In genomic region chr19:55599468-55600335, GRCh38 we compare ENCODE assay signal across 8 cellular contexts. TPM values are rescaled to one million over a fixed set of nuclear protein-coding genes. Genes with fewer than 3 reads are reported as not detected.
DNase-seq lines count a peak whose midpoint lies in the region; ATAC-seq and TF ChIP-seq lines count a peak whose summit lies in the region.

A gene with protein sequence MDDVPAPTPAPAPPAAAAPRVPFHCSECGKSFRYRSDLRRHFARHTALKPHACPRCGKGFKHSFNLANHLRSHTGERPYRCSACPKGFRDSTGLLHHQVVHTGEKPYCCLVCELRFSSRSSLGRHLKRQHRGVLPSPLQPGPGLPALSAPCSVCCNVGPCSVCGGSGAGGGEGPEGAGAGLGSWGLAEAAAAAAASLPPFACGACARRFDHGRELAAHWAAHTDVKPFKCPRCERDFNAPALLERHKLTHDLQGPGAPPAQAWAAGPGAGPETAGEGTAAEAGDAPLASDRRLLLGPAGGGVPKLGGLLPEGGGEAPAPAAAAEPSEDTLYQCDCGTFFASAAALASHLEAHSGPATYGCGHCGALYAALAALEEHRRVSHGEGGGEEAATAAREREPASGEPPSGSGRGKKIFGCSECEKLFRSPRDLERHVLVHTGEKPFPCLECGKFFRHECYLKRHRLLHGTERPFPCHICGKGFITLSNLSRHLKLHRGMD (minus strand): TSS chr19:55599517. CDS start chr19:55597865, 1,652 bp downstream.
Gene ZNF524, plus strand, starts transcription at chr19:55600288. Its CDS starts 1,825 bp downstream, at chr19:55602113.

- peaks cover 16% of the 10 kb centered on the region for H3K36me3 ChIP-seq in OCI-LY3 (replicated peaks; ENCODE audit: low read depth, low read length)

- no peaks in the 10 kb centered on the region for H4K20me1 ChIP-seq in OCI-LY3 (ENCODE audit: insufficient read depth, low read length)

- H3K27ac Mint-ChIP-seq in Calu3 (ENCODE audit: unreplicated experiment) (peak within 1 kb of the TSS; percentile 94), endothelial cell (ENCODE audit: unreplicated experiment) (peak within 1 kb of the TSS; percentile 99)

- peaks cover 12% of the 10 kb centered on the region for H3K79me2 ChIP-seq in OCI-LY3 (ENCODE audit: low read length)

- no peaks in the 10 kb centered on the region for H3K27me3 Mint-ChIP-seq in Calu3 (ENCODE audit: unreplicated experiment)
- peaks cover 30% of the 10 kb centered on the region for H3K27me3 Mint-ChIP-seq in endothelial cell (ENCODE audit: unreplicated experiment)

- BruUV-seq in Calu3 (replicated peaks; lab: Mats Ljungman, UMichigan): no TSS peak

- peak; percentile 43 for ATAC-seq in GM21515 (IDR thresholded peaks at IDR 0.05; ENCODE audit: unreplicated experiment)

- peaks cover 21% of the 10 kb centered on the region for H3K4me1 Mint-ChIP-seq in Calu3 (ENCODE audit: low read depth, unreplicated experiment)
- H3K4me1 Mint-ChIP-seq in endothelial cell (ENCODE audit: unreplicated experiment): peaks cover 12% of the 10 kb centered on the region

- peak within 1 kb of the TSS; percentile 99 for H3K4me2 ChIP-seq in OCI-LY3 (ENCODE audit: low read length)

- CTCF ChIA-PET in Calu3 (lab: Charles Lee): interaction anchor here (0.6 to 1.6 kb wide), 20 partner anchors 13 to 1709 kb away, joined by 3 to 9 read pairs (median 4); partner anchors contain the start of gene ZNF579

- peak; percentile 99 for DNase-seq in Calu3
- peak; percentile 98 for DNase-seq in HuH-7.5 (ENCODE audit: low spot score)
- peak; percentile 96 for DNase-seq in activated CD8-positive, alpha-beta memory T cell treated with anti-CD3 and anti-CD28 coated beads, Interleukin-2, amount 50 U/mL, for 4 hours
- peak; percentile 94 for DNase-seq in endothelial cell (ENCODE audit: low spot score)
- DNase-seq in middle frontal gyrus (ENCODE audit: extremely low spot score, low spot score): peak; percentile 96
- peak; percentile 88 to 92 for DNase-seq in stimulated activated CD8-positive, alpha-beta memory T cell treated with anti-CD3 and anti-CD28 coated beads, Interleukin-2, amount 100 ng/mL, for 1 hour (ENCODE audit: low read depth in 2 of 2)

- intact Hi-C loops in Calu3 (cut with micrococcal nuclease; ENCODE audit: unreplicated experiment): loop anchor here (2.0 to 5.0 kb wide), 2 partner anchors 52 to 83 kb away; partner anchors contain the start of gene SBK3

- H3K9me3 ChIP-seq in OCI-LY3 (ENCODE audit: insufficient read depth, low read length): no peaks in the 10 kb centered on the region

- peak within 1 kb of the TSS; percentile 77; the same call in 1 of the 2 replicates for H2AFZ ChIP-seq in OCI-LY3 (ENCODE audit: low read depth, low read length)

- TF ChIP-seq CTCF in Calu3 (IDR thresholded peaks at IDR 0.05; ENCODE audit: unreplicated experiment) (no peak), OCI-LY3 (IDR thresholded peaks at IDR 0.05; ENCODE audit: low read depth, low read length) (no peak), endothelial cell (IDR thresholded peaks at IDR 0.05; ENCODE audit: unreplicated experiment) (no peak)

- H3K4me3 Mint-ChIP-seq in Calu3 (ENCODE audit: low read depth, unreplicated experiment) (peak within 1 kb of the TSS; percentile 87), endothelial cell (ENCODE audit: unreplicated experiment) (peak within 1 kb of the TSS; percentile 97)

- no peaks in the 10 kb centered on the region for H3K27me3 ChIP-seq in OCI-LY3 (ENCODE audit: low read depth, low read length)

- H3K4me1 ChIP-seq in OCI-LY3 (ENCODE audit: low read length): peaks cover 20% of the 10 kb centered on the region

- H3K36me3 Mint-ChIP-seq in Calu3 (ENCODE audit: insufficient read depth, unreplicated experiment): peaks cover 83% of the 10 kb centered on the region
- H3K36me3 Mint-ChIP-seq in endothelial cell (ENCODE audit: low read depth, unreplicated experiment): peaks cover 29% of the 10 kb centered on the region

- H3K4me3 ChIP-seq in OCI-LY3 (ENCODE audit: low read length): peak within 1 kb of the TSS; percentile 80

- peak within 1 kb of the TSS; percentile 92 for H3K9ac ChIP-seq in OCI-LY3 (ENCODE audit: low read length)

- H3K9me3 Mint-ChIP-seq in Calu3 (ENCODE audit: low read depth, unreplicated experiment) (no peaks in the 10 kb centered on the region), endothelial cell (ENCODE audit: unreplicated experiment) (no peaks in the 10 kb centered on the region)

- H3K27ac ChIP-seq in OCI-LY3 (ENCODE audit: low read length): peak within 1 kb of the TSS; percentile 85

RNA-seq across cellular contexts. Expression of the first gene that starts in this region (rescaled TPM):
- total RNA-seq in Calu3 (2022) (18.6 and 23.0 TPM in 2 replicates), endothelial cell (ENCODE audit: unreplicated experiment) (21.5 TPM)

RNA-seq across cellular contexts. Expression of gene ZNF524, which starts in this region (rescaled TPM):
- total RNA-seq in Calu3 (2022) (18.5 and 21.8 TPM in 2 replicates), endothelial cell (ENCODE audit: unreplicated experiment) (9.3 TPM)

Comparison
In these comparisons a context has a peak if more than half of its experiments do, and no peak if none do; other contexts are left out.
1. Peak in every context shown above with its lines: DNase-seq, ATAC-seq, H3K4me3 ChIP-seq and H3K27ac ChIP-seq.